Comparison of ENCODE assay signal across 12 cellular contexts in the genomic region with DNA sequence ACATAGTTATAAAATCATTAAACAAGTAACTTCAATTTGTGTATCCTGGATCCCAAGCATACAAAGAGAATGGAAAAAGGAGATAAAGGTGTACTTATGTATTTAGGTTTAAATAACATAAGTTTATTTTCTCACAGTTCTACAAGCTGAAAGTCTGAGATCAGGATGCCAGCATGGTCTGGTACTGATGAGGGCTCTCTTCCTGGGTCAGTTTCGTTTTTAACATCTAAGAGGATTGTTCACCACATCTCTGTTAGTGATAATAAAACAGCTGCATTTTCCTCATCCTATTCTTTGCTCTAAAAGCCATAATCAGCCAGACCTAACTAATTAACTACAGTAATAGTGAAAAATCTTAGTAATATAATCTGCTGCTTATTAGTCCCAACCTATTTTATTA. TPM values are rescaled to one million over a fixed set of nuclear protein-coding genes. Genes with fewer than 3 reads are reported as not detected.
A peak's percentile ranks its signal among the peaks of the same experiment; 100 is the strongest.
DNase-seq lines count a peak whose midpoint lies in the region; ATAC-seq, FAIRE-seq and TF ChIP-seq lines count a peak whose summit lies in the region.
"Had no signal": no experiment of that assay in that cellular context is flagged by ENCODE, and none has a peak within 500 bp of the region (broad histone marks: within the 10 kb centered on the region; RNA-seq: fewer than 3 reads in every experiment).

No MANE protein-coding gene starts in this region.

- ATAC-seq in activated CD8-positive, alpha-beta memory T cell treated with anti-CD3 and anti-CD28 coated beads, Interleukin-2, amount 10 ng/mL, durations not matched to agents 7 days and 5 days, result no peak
- ATAC-seq in PC-3 (no peak), GM18873 (IDR thresholded peaks at IDR 0.05; ENCODE audit: low FRiP score, unreplicated experiment) (no peak), GM18511 (IDR thresholded peaks at IDR 0.05; ENCODE audit: unreplicated experiment) (no peak), mucosa of descending colon (no peak)

- CTCF ChIA-PET in activated CD8-positive, alpha-beta memory T cell treated with anti-CD3 and anti-CD28 coated beads, Interleukin-2, amount 10 ng/mL, durations not matched to agents 7 days and 5 days (lab: Charles Lee), result no interaction called here
- CTCF ChIA-PET in PC-3 (lab: Charles Lee), result no interaction called here
- CTCF ChIA-PET in endothelial cell of umbilical vein (lab: Charles Lee), result interaction anchor here (0.6 to 1.5 kb wide), 6 partner anchors 13 to 170 kb away, joined by 3 to 6 read pairs (median 4); no protein-coding TSS in a partner anchor

- H3K36me3 Mint-ChIP-seq in activated CD8-positive, alpha-beta memory T cell treated with anti-CD3 and anti-CD28 coated beads, Interleukin-2, amount 10 ng/mL, durations not matched to agents 7 days and 5 days, result peaks cover 58% of the 10 kb centered on the region

- no peaks in the 10 kb centered on the region for H3K9me2 ChIP-seq in PC-3 (replicated peaks; ENCODE audit: low read length)

- TF ChIP-seq POLR2A in endothelial cell of umbilical vein (IDR thresholded peaks at IDR 0.05; ENCODE audit: low read depth, low read length), result no peak

- TF ChIP-seq CTCF in PC-3 (conservative IDR thresholded peaks at IDR 0.05; ENCODE audit: low read depth, low read length) (no peak), endothelial cell of umbilical vein (IDR thresholded peaks at IDR 0.05; ENCODE audit: extremely low read depth in 1 of 2, insufficient read depth in 1 of 2, low read depth in 1 of 2, low read length in 2 of 2) (no peak), smooth muscle cell (IDR thresholded peaks at IDR 0.05; ENCODE audit: borderline replicate concordance, insufficient read depth, poor library complexity, severe bottlenecking) (no peak), mucosa of descending colon (IDR thresholded peaks at IDR 0.05) (no peak)

- H3K27me3 Mint-ChIP-seq in activated CD8-positive, alpha-beta memory T cell treated with anti-CD3 and anti-CD28 coated beads, Interleukin-2, amount 10 ng/mL, durations not matched to agents 7 days and 5 days, result no peaks in the 10 kb centered on the region

- H3K9me1 ChIP-seq in endothelial cell of umbilical vein (replicated peaks; ENCODE audit: control insufficient read depth, extremely low read depth, insufficient read depth, low read length), result no peaks in the 10 kb centered on the region

- H3K36me3 ChIP-seq in PC-3 (ENCODE audit: low read depth, low read length), result no peaks in the 10 kb centered on the region
- no peaks in the 10 kb centered on the region for H3K36me3 ChIP-seq in endothelial cell of umbilical vein (ENCODE audit: control insufficient read depth in 2 of 2, extremely low read depth in 1 of 2, insufficient read depth in 2 of 2, low read length in 2 of 2)
- H3K36me3 ChIP-seq in smooth muscle cell (ENCODE audit: low read depth), result no peaks in the 10 kb centered on the region
- no peaks in the 10 kb centered on the region for H3K36me3 ChIP-seq in mucosa of descending colon (ENCODE audit: low read depth)

- H3F3A ChIP-seq in PC-3 (ENCODE audit: low read length, unreplicated experiment) (no peaks in the 10 kb centered on the region), smooth muscle cell (ENCODE audit: low read depth) (no peaks in the 10 kb centered on the region)

- H3K27ac ChIP-seq in PC-3 (ENCODE audit: low read length), result no peak overlapping the region
- no peak overlapping the region for H3K27ac ChIP-seq in endothelial cell of umbilical vein (ENCODE audit: insufficient read depth, low read depth, low read length)
- no peak overlapping the region for H3K27ac ChIP-seq in smooth muscle cell (ENCODE audit: low read depth)
- H3K27ac ChIP-seq: SK-N-MC had no signal

- H4K20me1 ChIP-seq in PC-3 (ENCODE audit: low read length) (peaks cover 49% of the 10 kb centered on the region), endothelial cell of umbilical vein (replicated peaks; ENCODE audit: control insufficient read depth, extremely low read depth, insufficient read depth, low read length) (peaks cover 9% of the 10 kb centered on the region), smooth muscle cell (ENCODE audit: low read depth) (peaks cover 92% of the 10 kb centered on the region)

- H3K79me2 ChIP-seq in PC-3 (ENCODE audit: low read length) (peaks cover 98% of the 10 kb centered on the region), endothelial cell of umbilical vein (ENCODE audit: control insufficient read depth, insufficient read depth, low read length) (peaks cover 95% of the 10 kb centered on the region), smooth muscle cell (ENCODE audit: low read depth) (peaks cover 93% of the 10 kb centered on the region)

- peaks cover 70% of the 10 kb centered on the region for H3K4me1 Mint-ChIP-seq in activated CD8-positive, alpha-beta memory T cell treated with anti-CD3 and anti-CD28 coated beads, Interleukin-2, amount 10 ng/mL, durations not matched to agents 7 days and 5 days

- H3K27ac Mint-ChIP-seq in activated CD8-positive, alpha-beta memory T cell treated with anti-CD3 and anti-CD28 coated beads, Interleukin-2, amount 10 ng/mL, durations not matched to agents 7 days and 5 days, result no peak overlapping the region

- dilution Hi-C loops in endothelial cell of umbilical vein (cut with MboI; ENCODE audit: extremely low pct_ligation_motif_present, low sequenced_read_pairs), result no loop called here

- no peak for DNase-seq in activated CD8-positive, alpha-beta memory T cell treated with anti-CD3 and anti-CD28 coated beads, Interleukin-2, amount 10 ng/mL, durations not matched to agents 7 days and 5 days
- no peak for DNase-seq in activated CD8-positive, alpha-beta memory T cell treated with anti-CD3 and anti-CD28 coated beads for 24 hours
- no peak for DNase-seq in PC-3
- peak; percentile 19 for DNase-seq in endothelial cell of umbilical vein (ENCODE audit: low read depth, low spot score)
- DNase-seq in smooth muscle cell (lab: John Stamatoyannopoulos, UW; ENCODE audit: unreplicated experiment), result no peak
- DNase-seq in mucosa of descending colon, result no peak
- DNase-seq: hippocampal formation, NCI-H2171 treated with DMSO at 0.1 percent for 48 hours had no signal

- H3K4me3 Mint-ChIP-seq in activated CD8-positive, alpha-beta memory T cell treated with anti-CD3 and anti-CD28 coated beads, Interleukin-2, amount 10 ng/mL, durations not matched to agents 7 days and 5 days, result peak overlapping the region; percentile 88

- intact Hi-C loops in PC-3 (cut with micrococcal nuclease), result no loop called here
- intact Hi-C loops in endothelial cell of umbilical vein (cut with micrococcal nuclease), result no loop called here
- intact Hi-C loops in mucosa of descending colon (cut with DNase I, micrococcal nuclease), result no loop called here

- peak overlapping the region; percentile 85; the same call in 1 of the 2 replicates for H3K4me3 ChIP-seq in PC-3 (ENCODE audit: low read length)
- peak overlapping the region in 1 of 3 experiments; percentile 91 for H3K4me3 ChIP-seq in endothelial cell of umbilical vein (replicated peaks in 1 of 3; ENCODE audit: insufficient read depth in 1 of 3, low read depth in 1 of 3, low read length in 3 of 3)
- peak overlapping the region; percentile 83 for H3K4me3 ChIP-seq in smooth muscle cell
- no peak overlapping the region for H3K4me3 ChIP-seq in mucosa of descending colon

- WGBS in smooth muscle cell (ENCODE audit: low lambda C conversion rate), result 54% methylated on average over 1 of the region's 1 CpG

- H3K4me1 ChIP-seq in PC-3 (ENCODE audit: insufficient read depth, low read length), result peaks cover 32% of the 10 kb centered on the region
- H3K4me1 ChIP-seq in endothelial cell of umbilical vein (ENCODE audit: control insufficient read depth, extremely low read depth, insufficient read depth, low read length), result peaks cover 25% of the 10 kb centered on the region
- peaks cover 34% of the 10 kb centered on the region for H3K4me1 ChIP-seq in smooth muscle cell (ENCODE audit: low read depth)
- H3K4me1 ChIP-seq in mucosa of descending colon (ENCODE audit: low read depth), result peaks cover 26% of the 10 kb centered on the region

- H3K9me3 ChIP-seq in PC-3 (ENCODE audit: low read length) (no peaks in the 10 kb centered on the region), endothelial cell of umbilical vein (replicated peaks; ENCODE audit: control insufficient read depth, insufficient read depth, low read length) (no peaks in the 10 kb centered on the region), smooth muscle cell (replicated peaks; ENCODE audit: low read depth) (no peaks in the 10 kb centered on the region), mucosa of descending colon (no peaks in the 10 kb centered on the region)

- BruUV-seq in PC-3 (replicated peaks; lab: Mats Ljungman, UMichigan) (no TSS peak), endothelial cell of umbilical vein (replicated peaks; lab: Mats Ljungman, UMichigan) (no TSS peak)

- POLR2A ChIA-PET in PC-3 (lab: Charles Lee; ENCODE audit: unreplicated experiment) (no interaction called here), endothelial cell of umbilical vein (lab: Charles Lee) (no interaction called here)

- no peaks in the 10 kb centered on the region for H3K9me3 Mint-ChIP-seq in activated CD8-positive, alpha-beta memory T cell treated with anti-CD3 and anti-CD28 coated beads, Interleukin-2, amount 10 ng/mL, durations not matched to agents 7 days and 5 days (ENCODE audit: low read depth)

- H3K27me3 ChIP-seq in PC-3 (ENCODE audit: low read length) (no peaks in the 10 kb centered on the region), endothelial cell of umbilical vein (ENCODE audit: control insufficient read depth in 2 of 2, insufficient read depth in 2 of 2, low read length in 2 of 2) (no peaks in the 10 kb centered on the region), smooth muscle cell (ENCODE audit: low read depth) (no peaks in the 10 kb centered on the region)

- no peak overlapping the region for H3K9ac ChIP-seq in PC-3 (ENCODE audit: low read length)
- no peak overlapping the region for H3K9ac ChIP-seq in endothelial cell of umbilical vein (replicated peaks; ENCODE audit: extremely low read depth, insufficient read depth, low read length)
- H3K9ac ChIP-seq in smooth muscle cell (ENCODE audit: low read depth), result no peak overlapping the region

- no peak for FAIRE-seq in endothelial cell of umbilical vein (lab: Jason Lieb, UNC)
- FAIRE-seq: colon had no signal

- H3K4me2 ChIP-seq in PC-3 (ENCODE audit: low read length) (peak overlapping the region; percentile 91), endothelial cell of umbilical vein (ENCODE audit: insufficient read depth, low read length) (peak overlapping the region; percentile 99), smooth muscle cell (peak overlapping the region; percentile 92)

- H2AFZ ChIP-seq in PC-3 (ENCODE audit: low read length), result no peak overlapping the region
- no peak overlapping the region for H2AFZ ChIP-seq in endothelial cell of umbilical vein (ENCODE audit: low read depth, low read length)
- no peak overlapping the region for H2AFZ ChIP-seq in smooth muscle cell (ENCODE audit: low read depth)

RNA-seq across cellular contexts. Expression of gene EGLN1, which starts 5.2 kb away (rescaled TPM):
- total RNA-seq in activated CD8-positive, alpha-beta memory T cell treated with anti-CD3 and anti-CD28 coated beads, Interleukin-2, amount 10 ng/mL, durations not matched to agents 7 days and 5 days, result 10 to 100 TPM; 22.3 to 30.1 TPM
- total RNA-seq in PC-3 (2014; rRNA removed) (37.0 and 44.9 TPM in 2 replicates), endothelial cell of umbilical vein (37.4 and 38.1 TPM in 2 replicates), smooth muscle cell (36.8 and 38.5 TPM in 2 replicates), mucosa of descending colon (10 to 100 TPM; 49.3 to 61.1 (median 55.0) TPM)
- polyA plus RNA-seq in endothelial cell of umbilical vein (11.5 and 13.7 TPM in 2 replicates), smooth muscle cell (15.7 and 21.2 TPM in 2 replicates)
- polyA plus RNA-seq in endothelial cell of umbilical vein (2011; cell fraction: cytosol; rRNA removed), result 20.9 and 21.9 TPM in 2 replicates
- polyA plus RNA-seq in endothelial cell of umbilical vein (2011; cell fraction: nucleus; rRNA removed), result 11.2 and 16.1 TPM in 2 replicates
- 27.5 and 41.8 TPM in 2 replicates for polyA plus RNA-seq in endothelial cell of umbilical vein (2012)
- 37.8 and 52.4 TPM in 2 replicates for polyA minus RNA-seq in endothelial cell of umbilical vein
- polyA minus RNA-seq in endothelial cell of umbilical vein (2011; cell fraction: cytosol; rRNA and poly(A)+ RNA removed), result 17.3 TPM
- polyA minus RNA-seq in endothelial cell of umbilical vein (2011; cell fraction: nucleus; rRNA and poly(A)+ RNA removed), result 19.1 and 21.3 TPM in 2 replicates
